23 cellular contexts compared by ENCODE assay signal in the genomic region with DNA sequence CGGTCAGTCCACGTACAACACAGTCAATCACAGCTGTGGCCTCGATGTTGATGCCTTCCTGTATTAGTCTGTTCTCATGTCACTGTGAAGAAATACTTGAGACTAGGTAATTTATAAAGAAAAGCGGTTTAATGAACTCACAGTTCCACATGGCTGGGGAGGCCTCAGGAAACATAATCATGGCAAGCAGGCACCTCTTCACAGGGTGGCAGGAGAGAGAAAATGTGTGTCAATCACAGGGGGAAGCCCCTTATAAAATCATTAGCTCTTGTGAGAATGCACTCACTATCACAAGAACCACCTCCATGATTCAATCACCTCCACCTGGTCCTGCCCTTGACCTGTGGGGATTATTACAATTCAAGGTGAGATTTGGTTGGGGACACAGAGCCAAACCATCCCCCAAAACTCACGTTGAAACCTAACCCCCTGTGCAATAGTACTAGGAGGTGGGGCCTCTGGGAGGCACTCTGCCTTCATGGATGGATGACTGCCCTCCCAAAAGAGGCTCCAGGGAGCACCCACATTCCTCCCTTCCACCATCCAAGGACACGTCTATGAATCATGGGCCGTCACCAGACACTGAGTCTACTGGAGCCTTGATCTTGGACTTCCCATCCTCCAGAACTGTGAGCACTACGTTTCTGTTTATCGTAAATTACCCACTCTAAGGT. TPM values are rescaled to one million over a fixed set of nuclear protein-coding genes. Genes with fewer than 3 reads are reported as not detected.
"Had no signal": no experiment of that assay in that cellular context is flagged by ENCODE, and none has a peak within 500 bp of the region (broad histone marks: within the 10 kb centered on the region; RNA-seq: fewer than 3 reads in every experiment).

No MANE protein-coding gene starts in this region.

- H3K4me3 ChIP-seq: gastrocnemius medialis, skin epidermis, testis, upper lobe of right lung had no signal

- DNase-seq: activated CD4-positive, alpha-beta T cell treated with anti-CD3 and anti-CD28 coated beads, Interleukin-2, amount 10 ng/mL, durations not matched to agents 7 days and 5 days; activated naive CD4-positive, alpha-beta T cell treated with anti-CD3 and anti-CD28 coated beads for 36 hours; activated naive CD8-positive, alpha-beta T cell treated with anti-CD3 and anti-CD28 coated beads, Interleukin-2, amount 50 U/mL, for 24 hours; anterior cingulate cortex; caudate nucleus; erythroblast; gastrocnemius medialis; occipital lobe; stimulated activated CD4-positive, alpha-beta T cell treated with anti-CD3 and anti-CD28 coated beads, Interleukin-15, amount 100 ng/mL, for 24 hours; stimulated activated CD4-positive, alpha-beta T cell treated with anti-CD3 and anti-CD28 coated beads, Interleukin-2, amount 100 ng/mL, for 48 hours; T1000; testis; upper lobe of right lung had no signal

- H3K36me3 Mint-ChIP-seq: brain had no signal

- ATAC-seq: activated naive CD8-positive, alpha-beta T cell treated with anti-CD3 and anti-CD28 coated beads, Interleukin-2, amount 50 U/mL, for 24 hours; gastrocnemius medialis; upper lobe of right lung had no signal

- H3K4me3 Mint-ChIP-seq: activated CD4-positive, alpha-beta T cell treated with anti-CD3 and anti-CD28 coated beads, Interleukin-2, amount 10 ng/mL, durations not matched to agents 7 days and 5 days; activated naive CD4-positive, alpha-beta T cell treated with anti-CD3 and anti-CD28 coated beads for 36 hours; activated naive CD8-positive, alpha-beta T cell treated with anti-CD3 and anti-CD28 coated beads, Interleukin-2, amount 50 U/mL, for 24 hours; brain; memory B cell had no signal

- H3K36me3 ChIP-seq: gastrocnemius medialis, upper lobe of right lung had no signal

- H3K4me1 ChIP-seq: testis had no signal

- H3K27me3 ChIP-seq: gastrocnemius medialis, testis had no signal

- H3K27ac ChIP-seq: gastrocnemius medialis, skin epidermis, testis, upper lobe of right lung had no signal

- H3K9me3 ChIP-seq: gastrocnemius medialis, testis, upper lobe of right lung had no signal

- H3K27ac Mint-ChIP-seq: activated CD4-positive, alpha-beta T cell treated with anti-CD3 and anti-CD28 coated beads, Interleukin-2, amount 10 ng/mL, durations not matched to agents 7 days and 5 days; activated naive CD4-positive, alpha-beta T cell treated with anti-CD3 and anti-CD28 coated beads for 36 hours; activated naive CD8-positive, alpha-beta T cell treated with anti-CD3 and anti-CD28 coated beads, Interleukin-2, amount 50 U/mL, for 24 hours; activated T-helper 2 cell treated with anti-CD3 and anti-CD28 coated beads, Interferon-gamma antibody, Interleukin-2, Interleukin-4, amounts not matched to agents 10 μg/mL and 5 μg/mL and 100 μg/mL, durations not matched to agents 14 hours and 24 hours and 36 hours; memory B cell; progenitor cell of endocrine pancreas had no signal

RNA-seq across cellular contexts. Expression of gene PROZ, which starts 2.3 kb away (rescaled TPM):
- total RNA-seq: activated CD8-positive, alpha-beta memory T cell treated with anti-CD3 and anti-CD28 coated beads for 36 hours; activated naive CD4-positive, alpha-beta T cell treated with anti-CD3 and anti-CD28 coated beads for 36 hours; activated T-helper 2 cell treated with anti-CD3 and anti-CD28 coated beads, Interferon-gamma antibody, Interleukin-2, Interleukin-4, amounts not matched to agents 10 μg/mL and 5 μg/mL and 100 μg/mL, durations not matched to agents 14 hours and 24 hours and 36 hours; gastrocnemius medialis; kidney epithelial cell; occipital lobe; progenitor cell of endocrine pancreas; T-helper 1 cell treated with Interleukin-12 subunit alpha and Interleukin-12 subunit beta and Interleukin-4 antibody, amounts not matched to agents 30 ng/mL and 1 ng/mL, for 36 hours; upper lobe of right lung had no signal
- polyA plus RNA-seq: neural cell had no signal

RNA-seq across cellular contexts. Expression of gene F10, which starts 33.5 kb away (rescaled TPM):
- total RNA-seq: activated CD4-positive, alpha-beta T cell treated with anti-CD3 and anti-CD28 coated beads, Interleukin-2, amount 10 ng/mL, durations not matched to agents 7 days and 5 days; activated CD8-positive, alpha-beta memory T cell treated with anti-CD3 and anti-CD28 coated beads for 36 hours; activated naive CD4-positive, alpha-beta T cell treated with anti-CD3 and anti-CD28 coated beads for 36 hours; activated T-helper 2 cell treated with anti-CD3 and anti-CD28 coated beads, Interferon-gamma antibody, Interleukin-2, Interleukin-4, amounts not matched to agents 10 μg/mL and 5 μg/mL and 100 μg/mL, durations not matched to agents 14 hours and 24 hours and 36 hours; mononuclear cell; T-helper 1 cell treated with Interleukin-12 subunit alpha and Interleukin-12 subunit beta and Interleukin-4 antibody, amounts not matched to agents 30 ng/mL and 1 ng/mL, for 36 hours had no signal
- polyA plus RNA-seq: neural cell had no signal

RNA-seq across cellular contexts. Expression of gene F7, which starts 50.5 kb away (rescaled TPM):
- total RNA-seq: activated CD4-positive, alpha-beta T cell treated with anti-CD3 and anti-CD28 coated beads, Interleukin-2, amount 10 ng/mL, durations not matched to agents 7 days and 5 days; activated T-helper 2 cell treated with anti-CD3 and anti-CD28 coated beads, Interferon-gamma antibody, Interleukin-2, Interleukin-4, amounts not matched to agents 10 μg/mL and 5 μg/mL and 100 μg/mL, durations not matched to agents 14 hours and 24 hours and 36 hours; T-helper 1 cell treated with Interleukin-12 subunit alpha and Interleukin-12 subunit beta and Interleukin-4 antibody, amounts not matched to agents 30 ng/mL and 1 ng/mL, for 36 hours had no signal
